Comparison of ENCODE assay signal across 8 cellular contexts in genomic region chr7:26291699-26292538, GRCh38. TPM values are rescaled to one million over a fixed set of nuclear protein-coding genes. Genes with fewer than 3 reads are reported as not detected.
A peak's percentile ranks its signal among the peaks of the same experiment; 100 is the strongest.
DNase-seq lines count a peak whose midpoint lies in the region; ATAC-seq and TF ChIP-seq lines count a peak whose summit lies in the region.

A gene with protein sequence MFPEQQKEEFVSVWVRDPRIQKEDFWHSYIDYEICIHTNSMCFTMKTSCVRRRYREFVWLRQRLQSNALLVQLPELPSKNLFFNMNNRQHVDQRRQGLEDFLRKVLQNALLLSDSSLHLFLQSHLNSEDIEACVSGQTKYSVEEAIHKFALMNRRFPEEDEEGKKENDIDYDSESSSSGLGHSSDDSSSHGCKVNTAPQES (plus strand): TSS chr7:26291862. CDS start chr7:26346443, 54,581 bp downstream.

- DNase-seq in NCI-H2107 treated with DMSO at 0.1 percent for 48 hours (lab: John Stamatoyannopoulos, UW; ENCODE audit: unreplicated experiment), result peak; percentile 49
- DNase-seq in activated CD4-positive, alpha-beta T cell treated with anti-CD3 and anti-CD28 coated beads for 24 hours (ENCODE audit: low read depth in 2 of 2), result peak; percentile 27 to 54
- peak; percentile 67 for DNase-seq in colonic mucosa
- peak; percentile 44 for DNase-seq in medulla oblongata (ENCODE audit: extremely low spot score)
- peak; percentile 51 for DNase-seq in stimulated activated CD8-positive, alpha-beta memory T cell treated with anti-CD3 and anti-CD28 coated beads, Interleukin-12 subunit alpha, Interleukin-12 subunit beta, amount 100 ng/mL, for 24 hours (ENCODE audit: extremely low read depth)
- no peak for DNase-seq in COLO829 (ENCODE audit: low spot score)

- ATAC-seq in GM18517 (IDR thresholded peaks at IDR 0.05; ENCODE audit: unreplicated experiment) (peak; percentile 58), HG02981 (IDR thresholded peaks at IDR 0.05; ENCODE audit: unreplicated experiment) (peak; percentile 64)

- no peak for TF ChIP-seq CTCF in colonic mucosa (IDR thresholded peaks at IDR 0.05)

- H3K36me3 ChIP-seq in colonic mucosa, result no peaks in the 10 kb centered on the region

- H3K27ac ChIP-seq in colonic mucosa, result no peak within 1 kb of the TSS

- H3K4me1 ChIP-seq in colonic mucosa, result no peaks in the 10 kb centered on the region

- H3K4me3 ChIP-seq in colonic mucosa, result peak within 1 kb of the TSS; percentile 64

- no peaks in the 10 kb centered on the region for H3K27me3 ChIP-seq in colonic mucosa

- intact Hi-C loops in colonic mucosa (cut with DNase I), result no loop called here

- no peaks in the 10 kb centered on the region for H3K9me3 ChIP-seq in colonic mucosa

- peak within 1 kb of the TSS in 1 of 2 donors; percentile 73 for H3K9ac ChIP-seq in colonic mucosa (ENCODE audit: low read depth in 2 of 2, low read length in 2 of 2)

RNA-seq across cellular contexts. Expression of the gene that starts here (rescaled TPM):
- 1 to 10 TPM; 3.1 to 4.9 TPM for total RNA-seq in colonic mucosa
